9 cellular contexts compared by ENCODE assay signal in the genomic region with DNA sequence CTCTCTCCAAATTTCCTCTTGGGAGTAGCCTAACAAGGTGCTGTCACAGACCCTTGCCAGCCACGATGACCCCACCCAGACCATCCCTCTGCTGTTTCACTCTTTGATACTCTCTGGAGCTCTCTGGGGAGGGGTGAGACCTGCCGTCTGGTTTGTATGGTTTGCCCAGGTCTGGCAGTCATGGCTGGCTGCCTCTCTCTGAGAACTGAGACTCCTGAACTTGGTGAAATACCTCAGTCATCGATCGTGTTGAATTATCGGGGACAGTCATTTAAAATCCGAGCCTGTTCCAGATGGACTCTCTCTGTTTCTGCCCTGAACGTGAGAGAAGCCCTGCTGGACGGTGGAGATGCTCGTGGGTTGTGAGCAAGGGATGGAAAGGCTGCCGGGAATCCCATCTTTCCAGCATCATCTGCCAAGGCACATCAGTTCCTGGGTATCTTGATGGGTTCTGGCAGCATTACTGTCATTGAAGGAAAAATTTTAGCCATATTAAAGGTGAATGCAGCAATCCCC. TPM values are rescaled to one million over a fixed set of nuclear protein-coding genes. Genes with fewer than 3 reads are reported as not detected.
"Had no signal": no experiment of that assay in that cellular context is flagged by ENCODE, and none has a peak within 500 bp of the region (broad histone marks: within the 10 kb centered on the region; RNA-seq: fewer than 3 reads in every experiment).

No MANE protein-coding gene starts in this region.

RNA-seq across cellular contexts. Expression of gene C16orf89, which starts 51.1 kb away (rescaled TPM):
- total RNA-seq: activated CD4-positive, alpha-beta T cell treated with anti-CD3 and anti-CD28 coated beads for 36 hours; activated CD8-positive, alpha-beta memory T cell treated with anti-CD3 and anti-CD28 coated beads, Interleukin-2, amount 10 ng/mL, durations not matched to agents 7 days and 5 days; activated CD8-positive, alpha-beta T cell treated with anti-CD3 and anti-CD28 coated beads, Interleukin-2, amount 10 ng/mL, durations not matched to agents 7 days and 5 days; cardiac muscle cell; dermis microvascular lymphatic vessel endothelial cell; left lobe of liver; neural crest cell; pulmonary artery endothelial cell; smooth muscle cell had no signal
- polyA plus RNA-seq: smooth muscle cell had no signal
